ENCODE assay signal across 23 cellular contexts in the genomic region with DNA sequence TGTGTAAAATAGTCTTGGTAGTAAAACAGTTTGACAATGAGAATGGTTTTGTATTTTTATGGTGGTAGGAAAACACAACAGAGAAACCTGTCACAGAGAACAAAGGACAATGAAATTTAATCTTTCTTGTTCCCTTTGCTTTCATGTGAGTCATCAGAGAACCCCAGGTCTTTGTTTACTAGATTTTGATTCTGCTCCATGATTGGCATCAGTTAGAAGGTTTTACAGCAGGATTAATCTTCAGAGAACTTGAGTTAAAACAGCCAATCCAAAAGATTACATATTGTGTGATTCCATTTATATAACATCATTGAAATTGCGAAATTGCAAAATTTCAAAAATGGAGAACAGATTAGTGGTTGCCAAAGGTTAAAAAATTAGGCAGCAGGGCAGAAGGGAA. TPM values are rescaled to one million over a fixed set of nuclear protein-coding genes. Genes with fewer than 3 reads are reported as not detected.
DNase-seq lines count a peak whose midpoint lies in the region; ATAC-seq and TF ChIP-seq lines count a peak whose summit lies in the region.
"Had no signal": no experiment of that assay in that cellular context is flagged by ENCODE, and none has a peak within 500 bp of the region (broad histone marks: within the 10 kb centered on the region; RNA-seq: fewer than 3 reads in every experiment).

No MANE protein-coding gene starts in this region.

- H3K79me2 ChIP-seq in PC-3 (ENCODE audit: low read length) = peaks cover 8% of the 10 kb centered on the region; the same call in 1 of the 2 replicates

- no peaks in the 10 kb centered on the region for H3K9me3 ChIP-seq in PC-3 (ENCODE audit: low read length)
- H3K9me3 ChIP-seq in gastrocnemius medialis = no peaks in the 10 kb centered on the region
- H3K9me3 ChIP-seq: ascending aorta, thyroid gland had no signal

- H3K4me2 ChIP-seq in PC-3 (ENCODE audit: low read length) = no peak overlapping the region
- H3K4me2 ChIP-seq: KMS-11 had no signal

- H3K27ac Mint-ChIP-seq in activated naive CD8-positive, alpha-beta T cell treated with anti-CD3 and anti-CD28 coated beads, Interleukin-2, amount 50 U/mL, for 24 hours = no peak overlapping the region
- H3K27ac Mint-ChIP-seq in activated naive CD8-positive, alpha-beta T cell treated with anti-CD3 and anti-CD28 coated beads for 36 hours = no peak overlapping the region
- H3K27ac Mint-ChIP-seq: activated naive CD4-positive, alpha-beta T cell treated with anti-CD3 and anti-CD28 coated beads, Interleukin-2, amount 10 ng/mL, durations not matched to agents 7 days and 5 days; stimulated activated naive CD8-positive, alpha-beta T cell treated with anti-CD3 and anti-CD28 coated beads, Interleukin-15, Interleukin-2, amounts not matched to agents 100 ng/mL and 50 ng/mL, for 24 hours; T-cell had no signal

- H3K4me3 ChIP-seq in PC-3 (ENCODE audit: low read length) (no peak overlapping the region), fibroblast of pulmonary artery (replicated peaks; ENCODE audit: low read depth, low read length) (no peak overlapping the region), gastrocnemius medialis (no peak overlapping the region)
- H3K4me3 ChIP-seq: ascending aorta, thyroid gland had no signal

- H2AFZ ChIP-seq in PC-3 (ENCODE audit: low read length) = no peak overlapping the region

- H3K4me1 ChIP-seq in PC-3 (ENCODE audit: insufficient read depth, low read length) (peaks cover 30% of the 10 kb centered on the region), gastrocnemius medialis (peaks cover 20 to 21% of the 10 kb centered on the region in 2 donors)

- peaks cover 2% of the 10 kb centered on the region for H3K36me3 Mint-ChIP-seq in activated naive CD8-positive, alpha-beta T cell treated with anti-CD3 and anti-CD28 coated beads, Interleukin-2, amount 50 U/mL, for 24 hours (ENCODE audit: low read depth)
- peaks cover 5% of the 10 kb centered on the region for H3K36me3 Mint-ChIP-seq in activated naive CD8-positive, alpha-beta T cell treated with anti-CD3 and anti-CD28 coated beads for 36 hours
- H3K36me3 Mint-ChIP-seq: T-cell had no signal

- no peak for DNase-seq in activated naive CD8-positive, alpha-beta T cell treated with anti-CD3 and anti-CD28 coated beads, Interleukin-2, amount 50 U/mL, for 24 hours
- no peak for DNase-seq in activated naive CD8-positive, alpha-beta T cell treated with anti-CD3 and anti-CD28 coated beads for 36 hours
- peak; percentile 70 for DNase-seq in PC-3
- DNase-seq in fibroblast of pulmonary artery (ENCODE audit: low read depth) = peak; percentile 30
- no peak for DNase-seq in gastrocnemius medialis
- no peak for DNase-seq in iPS-NIHi11 (ENCODE audit: low spot score)
- no peak for DNase-seq in inferior parietal cortex (ENCODE audit: extremely low spot score)
- DNase-seq: activated CD4-positive, alpha-beta T cell treated with anti-CD3 and anti-CD28 coated beads for 48 hours; activated naive CD4-positive, alpha-beta T cell treated with anti-CD3 and anti-CD28 coated beads, Interleukin-2, amount 10 ng/mL, durations not matched to agents 7 days and 5 days; activated T-cell treated with anti-CD3 and anti-CD28 coated beads, Interleukin-2, amount 50 U/mL, for 48 hours; central memory CD4-positive, alpha-beta T cell; dermis blood vessel endothelial cell; NCI-H187; NCI-H226; occipital lobe; SIG-M5; stimulated activated CD4-positive, alpha-beta T cell treated with anti-CD3 and anti-CD28 coated beads, Interleukin-4, amount 100 ng/mL, for 4 hours; T-cell; thyroid gland had no signal

- no peaks in the 10 kb centered on the region for H3K9me3 Mint-ChIP-seq in activated naive CD8-positive, alpha-beta T cell treated with anti-CD3 and anti-CD28 coated beads, Interleukin-2, amount 50 U/mL, for 24 hours
- H3K9me3 Mint-ChIP-seq in activated naive CD8-positive, alpha-beta T cell treated with anti-CD3 and anti-CD28 coated beads for 36 hours = no peaks in the 10 kb centered on the region
- H3K9me3 Mint-ChIP-seq: activated naive CD4-positive, alpha-beta T cell treated with anti-CD3 and anti-CD28 coated beads, Interleukin-2, amount 10 ng/mL, durations not matched to agents 7 days and 5 days; stimulated activated naive CD8-positive, alpha-beta T cell treated with anti-CD3 and anti-CD28 coated beads, Interleukin-15, Interleukin-2, amounts not matched to agents 100 ng/mL and 50 ng/mL, for 24 hours; T-cell had no signal

- in situ Hi-C loops in gastrocnemius medialis (cut with MboI; ENCODE audit: low sequenced_read_pairs in 4 of 4) = loop anchor here in 1 of 4 donors (10.0 kb wide), 1 partner anchor 455 kb away; no protein-coding TSS in a partner anchor

- CTCF ChIA-PET in PC-3 (lab: Charles Lee) = no interaction called here

- no peaks in the 10 kb centered on the region for H3K9me2 ChIP-seq in PC-3 (replicated peaks; ENCODE audit: low read length)

- H3K36me3 ChIP-seq in PC-3 (ENCODE audit: low read depth, low read length) (no peaks in the 10 kb centered on the region), gastrocnemius medialis (no peaks in the 10 kb centered on the region)
- H3K36me3 ChIP-seq: ascending aorta, thyroid gland had no signal

- no peaks in the 10 kb centered on the region for H4K20me1 ChIP-seq in PC-3 (ENCODE audit: low read length)

- POLR2A ChIA-PET in PC-3 (lab: Charles Lee; ENCODE audit: unreplicated experiment) = no interaction called here

- H3K4me3 Mint-ChIP-seq in activated naive CD8-positive, alpha-beta T cell treated with anti-CD3 and anti-CD28 coated beads, Interleukin-2, amount 50 U/mL, for 24 hours = peak overlapping the region; percentile 98
- no peak overlapping the region for H3K4me3 Mint-ChIP-seq in activated naive CD8-positive, alpha-beta T cell treated with anti-CD3 and anti-CD28 coated beads for 36 hours
- H3K4me3 Mint-ChIP-seq: activated naive CD4-positive, alpha-beta T cell treated with anti-CD3 and anti-CD28 coated beads, Interleukin-2, amount 10 ng/mL, durations not matched to agents 7 days and 5 days; T-cell had no signal

- H3K27me3 ChIP-seq in PC-3 (ENCODE audit: low read length) (no peaks in the 10 kb centered on the region), gastrocnemius medialis (no peaks in the 10 kb centered on the region)
- H3K27me3 ChIP-seq: ascending aorta, thyroid gland had no signal

- no peaks in the 10 kb centered on the region for H3K27me3 Mint-ChIP-seq in activated naive CD8-positive, alpha-beta T cell treated with anti-CD3 and anti-CD28 coated beads, Interleukin-2, amount 50 U/mL, for 24 hours
- H3K27me3 Mint-ChIP-seq in activated naive CD8-positive, alpha-beta T cell treated with anti-CD3 and anti-CD28 coated beads for 36 hours = no peaks in the 10 kb centered on the region
- H3K27me3 Mint-ChIP-seq: activated naive CD4-positive, alpha-beta T cell treated with anti-CD3 and anti-CD28 coated beads, Interleukin-2, amount 10 ng/mL, durations not matched to agents 7 days and 5 days; stimulated activated naive CD8-positive, alpha-beta T cell treated with anti-CD3 and anti-CD28 coated beads, Interleukin-15, Interleukin-2, amounts not matched to agents 100 ng/mL and 50 ng/mL, for 24 hours; T-cell had no signal

- no peaks in the 10 kb centered on the region for H3F3A ChIP-seq in PC-3 (ENCODE audit: low read length, unreplicated experiment)

- ATAC-seq in activated naive CD8-positive, alpha-beta T cell treated with anti-CD3 and anti-CD28 coated beads, Interleukin-2, amount 50 U/mL, for 24 hours = no peak
- ATAC-seq in PC-3 (no peak), HG02852 (IDR thresholded peaks at IDR 0.05; ENCODE audit: unreplicated experiment) (no peak), gastrocnemius medialis (no peak)
- ATAC-seq: T-cell had no signal

- H3K27ac ChIP-seq in PC-3 (ENCODE audit: low read length) (no peak overlapping the region), gastrocnemius medialis (no peak overlapping the region)
- H3K27ac ChIP-seq: ascending aorta, KMS-11, thyroid gland had no signal

- intact Hi-C loops in PC-3 (cut with micrococcal nuclease) (loop anchor here (5.0 kb wide), 2 partner anchors 437 to 457 kb away; no protein-coding TSS in a partner anchor), gastrocnemius medialis (cut with DNase I; ENCODE audit: low total_unique reads) (loop anchor here (10.0 kb wide), 2 partner anchors 125 to 835 kb away; no protein-coding TSS in a partner anchor)

- no peak for TF ChIP-seq CTCF in PC-3 (conservative IDR thresholded peaks at IDR 0.05; ENCODE audit: low read depth, low read length)
- TF ChIP-seq CTCF in fibroblast of pulmonary artery (IDR thresholded peaks at IDR 0.05; ENCODE audit: low read length, missing control alignments) = no peak
- no peak for TF ChIP-seq CTCF in gastrocnemius medialis (IDR thresholded peaks at IDR 0.05 in 4 of 5, conservative IDR thresholded peaks at IDR 0.05 in 1 of 5)

- peaks cover 67% of the 10 kb centered on the region for H3K4me1 Mint-ChIP-seq in activated naive CD8-positive, alpha-beta T cell treated with anti-CD3 and anti-CD28 coated beads, Interleukin-2, amount 50 U/mL, for 24 hours
- H3K4me1 Mint-ChIP-seq in activated naive CD8-positive, alpha-beta T cell treated with anti-CD3 and anti-CD28 coated beads for 36 hours = peaks cover 45% of the 10 kb centered on the region

- no peak overlapping the region for H3K9ac ChIP-seq in PC-3 (ENCODE audit: low read length)
- H3K9ac ChIP-seq: KMS-11 had no signal

- TF ChIP-seq POLR2A in gastrocnemius medialis (IDR thresholded peaks at IDR 0.05) = no peak

- BruUV-seq in PC-3 (replicated peaks; lab: Mats Ljungman, UMichigan) = no TSS peak

RNA-seq across cellular contexts. Expression of gene APLF, which starts 2.5 kb away (rescaled TPM):
- total RNA-seq in activated naive CD8-positive, alpha-beta T cell treated with anti-CD3 and anti-CD28 coated beads for 36 hours = 1 to 10 TPM; 2.4 to 2.7 TPM
- 0.69 and 2.4 TPM in 2 replicates for total RNA-seq in PC-3 (2014; rRNA removed)
- total RNA-seq in gastrocnemius medialis = 1 to 10 TPM; 2.3 to 4.8 (median 3.5) TPM

RNA-seq across cellular contexts. Expression of gene FBXO48, which starts 2.8 kb away (rescaled TPM):
- total RNA-seq in activated naive CD8-positive, alpha-beta T cell treated with anti-CD3 and anti-CD28 coated beads for 36 hours = 1 to 10 TPM; 1.5 to 1.7 TPM
- 0.52 and 0.91 TPM in 2 replicates for total RNA-seq in PC-3 (2014; rRNA removed)
- 1 to 10 TPM; 1.1 to 1.9 (median 1.5) TPM for total RNA-seq in gastrocnemius medialis

Comparison
In these comparisons a context has a peak if more than half of its experiments do, and no peak if none do; other contexts are left out.
1. DNase-seq: peak in PC-3 (single experiment) and fibroblast of pulmonary artery (single experiment); none in activated naive CD8-positive, alpha-beta T cell treated with anti-CD3 and anti-CD28 coated beads, Interleukin-2, amount 50 U/mL, for 24 hours (single experiment), activated naive CD8-positive, alpha-beta T cell treated with anti-CD3 and anti-CD28 coated beads for 36 hours (single experiment), gastrocnemius medialis (0 of 2), iPS-NIHi11 (single experiment) and inferior parietal cortex (single experiment).